Comparison of ENCODE assay signal across 31 cellular contexts in genomic region chr11:126686938-126687337, GRCh38.
"Had no signal": no experiment of that assay in that cellular context is flagged by ENCODE, and none has a peak within 500 bp of the region (broad histone marks: within the 10 kb centered on the region; RNA-seq: fewer than 3 reads in every experiment).

No MANE protein-coding gene starts in this region.

- FAIRE-seq: keratinocyte, pancreas, urothelium cell line had no signal

- H3K27ac Mint-ChIP-seq: naive thymus-derived CD8-positive, alpha-beta T cell; nephron; stimulated activated effector memory CD8-positive, alpha-beta T cell treated with anti-CD3 and anti-CD28 coated beads, Interleukin-12 subunit alpha, Interleukin-12 subunit beta, amount 100 ng/mL, for 72 hours; stimulated activated naive CD8-positive, alpha-beta T cell treated with anti-CD3 and anti-CD28 coated beads, Interleukin-15, Interleukin-2, amounts not matched to agents 100 ng/mL and 50 ng/mL, for 24 hours had no signal

- H3K4me3 Mint-ChIP-seq: naive thymus-derived CD8-positive, alpha-beta T cell; nephron; neural crest cell; stimulated activated effector memory CD8-positive, alpha-beta T cell treated with anti-CD3 and anti-CD28 coated beads, Interleukin-12 subunit alpha, Interleukin-12 subunit beta, amount 100 ng/mL, for 72 hours; stimulated activated naive CD8-positive, alpha-beta T cell treated with anti-CD3 and anti-CD28 coated beads, Interleukin-15, Interleukin-2, amounts not matched to agents 100 ng/mL and 50 ng/mL, for 24 hours had no signal

- DNase-seq: hippocampal formation; kidney glomerular epithelial cell; left colon; lower lobe of right lung; mammary epithelial cell; mesenchymal stem cell; naive thymus-derived CD8-positive, alpha-beta T cell; nucleus accumbens; pancreas; posterior cingulate gyrus; retina; right cardiac atrium; stimulated activated CD4-positive, alpha-beta T cell treated with anti-CD3 and anti-CD28 coated beads, Interleukin-12 subunit alpha, Interleukin-12 subunit beta, amount 100 ng/mL, for 4 hours; stimulated activated CD4-positive, alpha-beta T cell treated with anti-CD3 and anti-CD28 coated beads, Interleukin-15, amount 100 ng/mL, for 24 hours; stimulated activated CD4-positive, alpha-beta T cell treated with anti-CD3 and anti-CD28 coated beads, Interleukin-4, amount 100 ng/mL, for 24 hours; stimulated activated naive CD4-positive, alpha-beta T cell; trophoblast cell; upper lobe of right lung had no signal

- H3K27me3 ChIP-seq: left lung, pancreas, suprapubic skin, upper lobe of right lung had no signal

- H3K9me3 Mint-ChIP-seq: neural crest cell; stimulated activated effector memory CD8-positive, alpha-beta T cell treated with anti-CD3 and anti-CD28 coated beads, Interleukin-12 subunit alpha, Interleukin-12 subunit beta, amount 100 ng/mL, for 72 hours had no signal

- ATAC-seq: left colon; left lung; lower lobe of right lung; naive thymus-derived CD8-positive, alpha-beta T cell; pancreas; right cardiac atrium; sciatic nerve; stimulated activated effector memory CD8-positive, alpha-beta T cell treated with anti-CD3 and anti-CD28 coated beads, Interleukin-12 subunit alpha, Interleukin-12 subunit beta, amount 100 ng/mL, for 72 hours; upper lobe of right lung had no signal

- H3K9me3 ChIP-seq: left lung, lower lobe of right lung, pancreas, prostate gland, suprapubic skin, thoracic aorta, upper lobe of right lung had no signal

- H3K4me1 Mint-ChIP-seq: naive thymus-derived CD8-positive, alpha-beta T cell; nephron; stimulated activated effector memory CD8-positive, alpha-beta T cell treated with anti-CD3 and anti-CD28 coated beads, Interleukin-12 subunit alpha, Interleukin-12 subunit beta, amount 100 ng/mL, for 72 hours had no signal

- H3K36me3 Mint-ChIP-seq: naive thymus-derived CD8-positive, alpha-beta T cell; stimulated activated effector memory CD8-positive, alpha-beta T cell treated with anti-CD3 and anti-CD28 coated beads, Interleukin-12 subunit alpha, Interleukin-12 subunit beta, amount 100 ng/mL, for 72 hours had no signal

- H3K4me3 ChIP-seq: left lung, lower lobe of right lung, pancreas, prostate gland, skin epidermis, suprapubic skin, thoracic aorta, tibial artery, upper lobe of right lung had no signal

- H3K4me1 ChIP-seq: left lung, lower lobe of right lung, pancreas, prostate gland, suprapubic skin, tibial artery, upper lobe of right lung had no signal

- H3K27ac ChIP-seq: left lung, lower lobe of right lung, pancreas, prostate gland, skin epidermis, suprapubic skin, thoracic aorta, tibial artery, upper lobe of right lung had no signal

- H3K36me3 ChIP-seq: left lung, lower lobe of right lung, pancreas, prostate gland, suprapubic skin, thoracic aorta, tibial artery, upper lobe of right lung had no signal
